In the genomic region with DNA sequence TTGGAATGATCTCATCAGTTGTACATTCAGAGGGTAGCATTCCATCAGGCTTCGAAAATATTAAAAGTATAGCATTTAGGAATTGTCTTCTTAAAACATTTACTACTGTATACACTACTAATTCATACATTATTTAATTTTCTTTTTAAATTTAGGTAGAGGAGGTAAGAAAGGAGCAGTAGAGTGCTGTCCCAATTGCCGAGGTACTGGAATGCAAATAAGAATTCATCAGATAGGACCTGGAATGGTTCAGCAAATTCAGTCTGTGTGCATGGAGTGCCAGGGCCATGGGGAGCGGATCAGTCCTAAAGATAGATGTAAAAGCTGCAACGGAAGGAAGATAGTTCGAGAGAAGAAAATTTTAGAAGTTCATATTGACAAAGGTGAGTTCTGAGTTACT, we compare ENCODE assay signal across 2 cellular contexts.
TF ChIP-seq lines count a peak whose summit lies in the region.

No MANE protein-coding gene starts in this region.

TF ChIP-seq in HEK293, 187 proteins besides CTCF, POLR2A, EP300 and RAD21:
- TF ChIP-seq ZNF133 (tag by site-specific recombination; IDR thresholded peaks at IDR 0.05), result no peak
- TF ChIP-seq, protein P1, sequence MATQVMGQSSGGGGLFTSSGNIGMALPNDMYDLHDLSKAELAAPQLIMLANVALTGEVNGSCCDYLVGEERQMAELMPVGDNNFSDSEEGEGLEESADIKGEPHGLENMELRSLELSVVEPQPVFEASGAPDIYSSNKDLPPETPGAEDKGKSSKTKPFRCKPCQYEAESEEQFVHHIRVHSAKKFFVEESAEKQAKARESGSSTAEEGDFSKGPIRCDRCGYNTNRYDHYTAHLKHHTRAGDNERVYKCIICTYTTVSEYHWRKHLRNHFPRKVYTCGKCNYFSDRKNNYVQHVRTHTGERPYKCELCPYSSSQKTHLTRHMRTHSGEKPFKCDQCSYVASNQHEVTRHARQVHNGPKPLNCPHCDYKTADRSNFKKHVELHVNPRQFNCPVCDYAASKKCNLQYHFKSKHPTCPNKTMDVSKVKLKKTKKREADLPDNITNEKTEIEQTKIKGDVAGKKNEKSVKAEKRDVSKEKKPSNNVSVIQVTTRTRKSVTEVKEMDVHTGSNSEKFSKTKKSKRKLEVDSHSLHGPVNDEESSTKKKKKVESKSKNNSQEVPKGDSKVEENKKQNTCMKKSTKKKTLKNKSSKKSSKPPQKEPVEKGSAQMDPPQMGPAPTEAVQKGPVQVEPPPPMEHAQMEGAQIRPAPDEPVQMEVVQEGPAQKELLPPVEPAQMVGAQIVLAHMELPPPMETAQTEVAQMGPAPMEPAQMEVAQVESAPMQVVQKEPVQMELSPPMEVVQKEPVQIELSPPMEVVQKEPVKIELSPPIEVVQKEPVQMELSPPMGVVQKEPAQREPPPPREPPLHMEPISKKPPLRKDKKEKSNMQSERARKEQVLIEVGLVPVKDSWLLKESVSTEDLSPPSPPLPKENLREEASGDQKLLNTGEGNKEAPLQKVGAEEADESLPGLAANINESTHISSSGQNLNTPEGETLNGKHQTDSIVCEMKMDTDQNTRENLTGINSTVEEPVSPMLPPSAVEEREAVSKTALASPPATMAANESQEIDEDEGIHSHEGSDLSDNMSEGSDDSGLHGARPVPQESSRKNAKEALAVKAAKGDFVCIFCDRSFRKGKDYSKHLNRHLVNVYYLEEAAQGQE (tag by site-specific recombination; IDR thresholded peaks at IDR 0.05), result peak; percentile 55

TF ChIP-seq in WTC11, 78 proteins besides CTCF, POLR2A, EP300 and RAD21:
- TF ChIP-seq, protein P2, sequence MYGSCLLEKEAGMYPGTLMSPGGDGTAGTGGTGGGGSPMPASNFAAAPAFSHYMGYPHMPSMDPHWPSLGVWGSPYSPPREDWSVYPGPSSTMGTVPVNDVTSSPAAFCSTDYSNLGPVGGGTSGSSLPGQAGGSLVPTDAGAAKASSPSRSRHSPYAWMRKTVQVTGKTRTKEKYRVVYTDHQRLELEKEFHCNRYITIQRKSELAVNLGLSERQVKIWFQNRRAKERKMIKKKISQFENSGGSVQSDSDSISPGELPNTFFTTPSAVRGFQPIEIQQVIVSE (CRISPR knock-in tag; IDR thresholded peaks at IDR 0.05; ENCODE audit: borderline replicate concordance), result no peak
- TF ChIP-seq ATF1 (CRISPR knock-in tag; IDR thresholded peaks at IDR 0.05) (no peak), FOXJ3 (CRISPR knock-in tag; IDR thresholded peaks at IDR 0.05; ENCODE audit: borderline replicate concordance) (no peak), TEAD1 (CRISPR knock-in tag; IDR thresholded peaks at IDR 0.05) (no peak), ZNF416 (CRISPR knock-in tag; IDR thresholded peaks at IDR 0.05) (no peak), SP1 (CRISPR knock-in tag; conservative IDR thresholded peaks at IDR 0.05) (no peak)
